Comparison of ENCODE assay signal across 11 cellular contexts in the genomic region with DNA sequence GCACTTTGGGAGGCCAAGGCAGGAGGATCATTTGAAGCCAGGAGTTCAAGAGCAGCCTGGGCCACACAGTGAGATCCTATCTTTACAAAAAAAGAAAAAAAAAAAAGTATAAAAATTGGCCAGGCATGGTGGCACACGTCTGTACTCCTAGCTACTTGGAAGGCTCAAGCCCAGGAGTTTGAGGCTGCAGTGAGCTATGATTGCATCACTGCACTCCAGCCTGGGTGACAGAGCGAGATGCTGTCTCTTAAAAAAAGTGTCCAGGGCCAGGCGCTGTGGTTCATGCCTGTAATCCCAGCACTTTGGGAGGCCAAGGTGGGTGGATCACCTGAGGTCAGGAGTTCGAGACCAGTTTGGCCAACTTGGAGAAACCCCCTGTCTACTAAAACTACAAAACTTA. TPM values are rescaled to one million over a fixed set of nuclear protein-coding genes. Genes with fewer than 3 reads are reported as not detected.
"Had no signal": no experiment of that assay in that cellular context is flagged by ENCODE, and none has a peak within 500 bp of the region (broad histone marks: within the 10 kb centered on the region; RNA-seq: fewer than 3 reads in every experiment).

No MANE protein-coding gene starts in this region.

RNA-seq across cellular contexts. Expression of gene NWD1, which starts 45.8 kb away (rescaled TPM):
- total RNA-seq: activated CD4-positive, alpha-beta memory T cell treated with anti-CD3 and anti-CD28 coated beads, Interleukin-2, amount 10 ng/mL, durations not matched to agents 7 days and 5 days; activated CD4-positive, alpha-beta T cell treated with anti-CD3 and anti-CD28 coated beads for 36 hours; activated CD4-positive, alpha-beta T cell treated with anti-CD3 and anti-CD28 coated beads, Interleukin-2, amount 10 ng/mL, durations not matched to agents 7 days and 5 days; activated CD8-positive, alpha-beta memory T cell treated with anti-CD3 and anti-CD28 coated beads, Interleukin-2, amount 10 ng/mL, durations not matched to agents 7 days and 5 days; activated CD8-positive, alpha-beta T cell treated with anti-CD3 and anti-CD28 coated beads, Interleukin-2, amount 10 ng/mL, durations not matched to agents 7 days and 5 days; activated naive CD8-positive, alpha-beta T cell treated with anti-CD3 and anti-CD28 coated beads, Interleukin-2, amount 10 ng/mL, durations not matched to agents 7 days and 5 days; activated T-helper 2 cell treated with anti-CD3 and anti-CD28 coated beads, Interferon-gamma antibody, Interleukin-2, Interleukin-4, amounts not matched to agents 10 μg/mL and 5 μg/mL and 100 μg/mL, durations not matched to agents 14 hours and 24 hours and 36 hours; ascending aorta; chondrocyte; WTC11 had no signal
- polyA plus RNA-seq: cardiac muscle cell had no signal
